20 cellular contexts compared by ENCODE assay signal in the genomic region with DNA sequence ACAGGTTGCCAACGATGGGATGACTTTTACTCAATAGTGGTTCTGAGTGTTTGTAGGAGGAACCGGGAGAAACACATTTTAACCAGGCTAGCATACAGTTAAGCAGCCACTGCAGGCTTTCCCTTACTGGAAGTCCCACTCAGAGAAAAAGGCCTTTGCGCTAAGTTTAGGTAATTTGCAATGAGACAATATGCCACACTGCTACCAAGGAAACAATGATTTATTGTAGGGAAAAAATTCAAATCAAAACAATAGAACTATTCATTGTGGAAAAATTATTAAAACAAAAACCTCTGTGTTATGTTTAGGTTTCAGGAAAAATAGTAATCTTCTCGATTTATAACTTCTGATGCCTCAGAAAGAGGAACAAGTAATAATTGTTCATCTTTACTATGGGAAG. TPM values are rescaled to one million over a fixed set of nuclear protein-coding genes. Genes with fewer than 3 reads are reported as not detected.
"Had no signal": no experiment of that assay in that cellular context is flagged by ENCODE, and none has a peak within 500 bp of the region (broad histone marks: within the 10 kb centered on the region; RNA-seq: fewer than 3 reads in every experiment).

No MANE protein-coding gene starts in this region.

- H3K36me3 Mint-ChIP-seq: activated CD4-positive, alpha-beta memory T cell treated with anti-CD3 and anti-CD28 coated beads for 36 hours; immature natural killer cell; T-cell; WTC11 had no signal

- H3K9me3 Mint-ChIP-seq: immature natural killer cell, nephron, T-cell, WTC11 had no signal

- H3K27me3 Mint-ChIP-seq: activated CD4-positive, alpha-beta T cell treated with anti-CD3 and anti-CD28 coated beads for 36 hours; T-cell had no signal

- DNase-seq: activated CD4-positive, alpha-beta memory T cell treated with anti-CD3 and anti-CD28 coated beads for 36 hours; activated CD4-positive, alpha-beta T cell treated with anti-CD3 and anti-CD28 coated beads for 36 hours; activated gamma-delta T cell treated with Interleukin-2 at 50 U/mL for 16 hours; activated T-cell treated with anti-CD3 and anti-CD28 coated beads for 4 hours; heart right ventricle; immature natural killer cell; posterior cingulate gyrus; stimulated activated CD4-positive, alpha-beta T cell treated with anti-CD3 and anti-CD28 coated beads, Interleukin-12 subunit alpha, Interleukin-12 subunit beta, amount 100 ng/mL, for 4 hours; stimulated activated CD4-positive, alpha-beta T cell treated with anti-CD3 and anti-CD28 coated beads, Interleukin-1b, Interleukin-23, amount 100 ng/mL, for 48 hours; stimulated activated naive CD4-positive, alpha-beta T cell treated with Interleukin-2 at 50 U/mL for 16 hours; T-cell; trophoblast cell had no signal

- H3K27ac Mint-ChIP-seq: activated CD4-positive, alpha-beta memory T cell treated with anti-CD3 and anti-CD28 coated beads for 36 hours; activated CD4-positive, alpha-beta T cell treated with anti-CD3 and anti-CD28 coated beads for 36 hours; activated naive CD4-positive, alpha-beta T cell treated with anti-CD3 and anti-CD28 coated beads, Interleukin-2, amount 50 U/mL, for 72 hours; activated T-helper 1 cell treated with anti-CD3 and anti-CD28 coated beads, Interleukin-12 subunit alpha, Interleukin-12 subunit beta, Interleukin-2, Interleukin-4 antibody, amounts not matched to agents 30 ng/mL and 10 ng/mL and 1 ng/mL, durations not matched to agents 14 hours and 24 hours and 36 hours; immature natural killer cell; nephron; T-cell; WTC11 had no signal

- H3K4me1 Mint-ChIP-seq: immature natural killer cell, nephron, T-cell, WTC11 had no signal

- ATAC-seq: activated CD4-positive, alpha-beta T cell treated with anti-CD3 and anti-CD28 coated beads for 36 hours; activated naive CD4-positive, alpha-beta T cell treated with anti-CD3 and anti-CD28 coated beads, Interleukin-2, amount 50 U/mL, for 72 hours; gastroesophageal sphincter; heart right ventricle; T-cell; WTC11 had no signal

- H3K4me3 Mint-ChIP-seq: activated CD4-positive, alpha-beta memory T cell treated with anti-CD3 and anti-CD28 coated beads for 36 hours; activated CD4-positive, alpha-beta T cell treated with anti-CD3 and anti-CD28 coated beads for 36 hours; activated T-helper 1 cell treated with anti-CD3 and anti-CD28 coated beads, Interleukin-12 subunit alpha, Interleukin-12 subunit beta, Interleukin-2, Interleukin-4 antibody, amounts not matched to agents 30 ng/mL and 10 ng/mL and 1 ng/mL, durations not matched to agents 14 hours and 24 hours and 36 hours; immature natural killer cell; nephron; T-cell; WTC11 had no signal

- H3K27ac ChIP-seq: gastroesophageal sphincter, heart right ventricle had no signal

RNA-seq across cellular contexts. Expression of a gene that starts 51.4 kb away (rescaled TPM):
- total RNA-seq: activated T-helper 1 cell treated with anti-CD3 and anti-CD28 coated beads, Interleukin-12 subunit alpha, Interleukin-12 subunit beta, Interleukin-2, Interleukin-4 antibody, amounts not matched to agents 30 ng/mL and 10 ng/mL and 1 ng/mL, durations not matched to agents 14 hours and 24 hours and 36 hours; cardiac septum; mesenteric fat pad; subcutaneous adipose tissue had no signal
